In the genomic region with DNA sequence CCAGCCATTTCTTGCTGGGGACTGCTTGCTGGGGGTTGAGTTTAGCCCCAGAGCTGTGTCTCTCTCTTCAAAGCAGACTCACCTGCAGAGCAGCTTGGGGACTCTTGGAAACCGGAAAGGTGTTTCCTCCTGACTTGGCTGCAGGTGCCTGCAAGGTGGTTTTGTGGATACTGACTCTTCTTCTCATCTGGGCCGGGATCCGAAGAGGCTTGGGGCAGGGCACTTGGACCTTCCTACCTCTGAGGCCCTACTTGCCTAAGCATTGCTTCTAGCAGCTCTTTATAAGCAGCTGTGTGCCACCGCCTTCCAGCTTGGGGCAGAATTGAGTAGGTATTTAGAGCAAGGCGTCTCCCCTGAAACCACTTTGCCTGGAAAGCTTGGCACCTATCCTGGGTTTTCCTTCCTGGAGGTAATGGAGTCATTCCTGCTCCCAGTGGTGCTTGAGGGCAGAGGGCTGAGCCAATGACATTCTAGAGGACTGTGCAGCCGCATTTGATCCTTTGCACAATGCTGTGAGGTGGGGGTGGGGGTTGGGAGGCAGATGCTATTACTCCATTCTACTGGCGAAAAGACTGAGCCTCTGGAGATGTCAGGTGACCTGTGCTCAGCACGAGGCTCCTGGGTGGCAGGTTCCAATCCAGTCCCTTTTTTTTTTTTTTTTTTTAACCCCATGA, we compare ENCODE assay signal across 11 cellular contexts. TPM values are rescaled to one million over a fixed set of nuclear protein-coding genes. Genes with fewer than 3 reads are reported as not detected.
DNase-seq lines count a peak whose midpoint lies in the region; ATAC-seq and TF ChIP-seq lines count a peak whose summit lies in the region.
"Had no signal": no experiment of that assay in that cellular context is flagged by ENCODE, and none has a peak within 500 bp of the region (broad histone marks: within the 10 kb centered on the region; RNA-seq: fewer than 3 reads in every experiment).

No MANE protein-coding gene starts in this region.

- H3K9ac ChIP-seq in IMR-90 (ENCODE audit: low read depth, low read length) = no peak overlapping the region
- peak overlapping the region; percentile 59 for H3K9ac ChIP-seq in skeletal muscle satellite cell (ENCODE audit: low read depth, low read length)

- TF ChIP-seq POLR2A in IMR-90 (IDR thresholded peaks at IDR 0.05; ENCODE audit: low read depth, low read length) = no peak

- peak overlapping the region; percentile 48 for H3K4ac ChIP-seq in IMR-90 (ENCODE audit: low read depth, low read length)

- H4K8ac ChIP-seq in IMR-90 (ENCODE audit: low read depth in 2 of 2, low read length in 2 of 2) = peak overlapping the region; percentile 52 to 91; a peak in 1 of 4 replicates

- no peak overlapping the region for H3K18ac ChIP-seq in IMR-90 (ENCODE audit: low read depth, low read length)

- H2BK20ac ChIP-seq in IMR-90 (ENCODE audit: low read depth, low read length) = no peak overlapping the region

- TF ChIP-seq RAD21 in IMR-90 (IDR thresholded peaks at IDR 0.05; ENCODE audit: low read length) = no peak

- no peak overlapping the region; the same call in 2 of the 3 replicates for H2BK15ac ChIP-seq in IMR-90 (ENCODE audit: low read depth, low read length)

- H2AK5ac ChIP-seq in IMR-90 (ENCODE audit: low read depth, low read length) = peak overlapping the region; percentile 10; the same call in 1 of the 2 replicates

- H3K23ac ChIP-seq in IMR-90 (ENCODE audit: low read depth, low read length) = no peak overlapping the region

- H3K9me3 ChIP-seq in IMR-90 (ENCODE audit: control insufficient read depth, insufficient read depth, low read length) (no peaks in the 10 kb centered on the region), skeletal muscle satellite cell (replicated peaks; ENCODE audit: low read length) (no peaks in the 10 kb centered on the region)
- H3K9me3 ChIP-seq: ovary had no signal

- no peak overlapping the region for H3K4me3 ChIP-seq in IMR-90 (ENCODE audit: insufficient read depth, low read depth, low read length)
- no peak overlapping the region for H3K4me3 ChIP-seq in skeletal muscle satellite cell (ENCODE audit: low read length)
- H3K4me3 ChIP-seq: ovary had no signal

- CTCF ChIA-PET in IMR-90 (lab: Yijun Ruan, JAX) = no interaction called here

- no peak overlapping the region for H2AFZ ChIP-seq in IMR-90 (replicated peaks; ENCODE audit: low read length, poor library complexity)

- no peaks in the 10 kb centered on the region for H3K27me3 ChIP-seq in IMR-90 (ENCODE audit: control insufficient read depth, insufficient read depth, low read length)
- no peaks in the 10 kb centered on the region for H3K27me3 ChIP-seq in foreskin keratinocyte
- no peaks in the 10 kb centered on the region for H3K27me3 ChIP-seq in skeletal muscle satellite cell (ENCODE audit: control insufficient read depth, insufficient read depth, low read length)
- H3K27me3 ChIP-seq: ovary had no signal

- 100% methylated on average over 1 of the region's 8 CpGs; no CpG with 5 or more reads in 1 of the 2 experiments for WGBS in IMR-90 (ENCODE audit: extremely low coverage in 2 of 2, insufficient read length in 1 of 2), 2 experiments

- no peak overlapping the region for H2BK5ac ChIP-seq in IMR-90 (ENCODE audit: low read depth, low read length, poor library complexity, severe bottlenecking)

- POLR2A ChIA-PET in IMR-90 (lab: Charles Lee; ENCODE audit: unreplicated experiment) = no interaction called here

- H2AK9ac ChIP-seq in IMR-90 (replicated peaks; ENCODE audit: low read depth, low read length, poor library complexity) = peak overlapping the region; percentile 23

- peaks cover 27% of the 10 kb centered on the region for H3K4me1 ChIP-seq in IMR-90 (ENCODE audit: control insufficient read depth, insufficient read depth, low read length)
- H3K4me1 ChIP-seq in foreskin keratinocyte = peaks cover 15% of the 10 kb centered on the region
- peaks cover 28% of the 10 kb centered on the region for H3K4me1 ChIP-seq in skeletal muscle satellite cell (ENCODE audit: control insufficient read depth, insufficient read depth, low read length)

- H3K14ac ChIP-seq in IMR-90 (replicated peaks; ENCODE audit: low read depth, low read length) = peak overlapping the region; percentile 14

- no peaks in the 10 kb centered on the region for H4K20me1 ChIP-seq in IMR-90 (ENCODE audit: insufficient read depth, low read length)

- H3K4me2 ChIP-seq in IMR-90 (ENCODE audit: low read depth, low read length) (no peak overlapping the region), skeletal muscle satellite cell (ENCODE audit: low read length) (peak overlapping the region; percentile 13)

- intact Hi-C loops in IMR-90 (cut with micrococcal nuclease) = no loop called here

- no peak overlapping the region; the same call in 1 of the 2 replicates for H4K5ac ChIP-seq in IMR-90 (ENCODE audit: low read depth, low read length)

- BruUV-seq in IMR-90 (replicated peaks; lab: Mats Ljungman, UMichigan) = no TSS peak

- peaks cover 23% of the 10 kb centered on the region for H3K9me1 ChIP-seq in IMR-90 (ENCODE audit: insufficient read depth, low read length)

- DNase-seq in IMR-90 = no peak
- DNase-seq in RPMI8226 = peak; percentile 30
- DNase-seq in foreskin keratinocyte = peak; percentile 23 to 73
- no peak for DNase-seq in NCI-H2081 treated with DMSO at 0.1 percent for 48 hours (lab: John Stamatoyannopoulos, UW)
- DNase-seq in GM13976 (ENCODE audit: low spot score) = no peak
- DNase-seq: activated T-cell treated with anti-CD3 and anti-CD28 coated beads for 4 hours, NCI-H2171, ovary had no signal

- peak overlapping the region; percentile 89 for H2BK120ac ChIP-seq in IMR-90 (ENCODE audit: low read depth, low read length)

- H4K91ac ChIP-seq in IMR-90 (ENCODE audit: insufficient read depth, low read depth, low read length) = peak overlapping the region; percentile 80; the same call in 1 of the 2 replicates

- in situ Hi-C loops in IMR-90 (cut with MboI; ENCODE audit: low sequenced_read_pairs) (no loop called here), GM13976 (cut with MboI; ENCODE audit: low sequenced_read_pairs, unreplicated experiment) (no loop called here)

- H3K27ac ChIP-seq in IMR-90 (ENCODE audit: insufficient read depth, low read length) (no peak overlapping the region), foreskin keratinocyte (no peak overlapping the region)
- H3K27ac ChIP-seq: ovary had no signal

- dilution Hi-C loops in IMR-90 (cut with HindIII; ENCODE audit: low sequenced_read_pairs, unreplicated experiment) = no loop called here

- H3K36me3 ChIP-seq in IMR-90 (ENCODE audit: control insufficient read depth, insufficient read depth, low read length) (no peaks in the 10 kb centered on the region), skeletal muscle satellite cell (ENCODE audit: insufficient read depth, low read length) (no peaks in the 10 kb centered on the region)
- H3K36me3 ChIP-seq: ovary had no signal

- no peak overlapping the region for H3K56ac ChIP-seq in IMR-90 (ENCODE audit: extremely low read depth, insufficient read depth, low read length)

- TF ChIP-seq CTCF in IMR-90 (conservative IDR thresholded peaks at IDR 0.05; ENCODE audit: low read depth, low read length) (no peak), foreskin keratinocyte (conservative IDR thresholded peaks at IDR 0.05) (no peak), GM13976 (IDR thresholded peaks at IDR 0.05; ENCODE audit: borderline replicate concordance, control extremely low read depth, extremely low read depth, insufficient read depth, missing control alignments) (no peak)

- ATAC-seq in IMR-90 (ENCODE audit: low read depth) (no peak), foreskin keratinocyte (peak; percentile 34), HG03571 (IDR thresholded peaks at IDR 0.05; ENCODE audit: unreplicated experiment) (no peak), GM21367 (IDR thresholded peaks at IDR 0.05; ENCODE audit: unreplicated experiment) (no peak)

- H3K79me1 ChIP-seq in IMR-90 (ENCODE audit: low read depth in 1 of 2, low read length in 2 of 2) = peaks cover 8 to 14% of the 10 kb centered on the region in 2 experiments; a peak in 2 of 4 replicates

TF ChIP-seq in IMR-90, 13 proteins besides CTCF, POLR2A, EP300 and RAD21 (continues in another document):
- TF ChIP-seq RCOR1 (IDR thresholded peaks at IDR 0.05; ENCODE audit: insufficient replicate concordance, low read length) = no peak

RNA-seq across cellular contexts. Expression of a gene that starts 3.4 kb away (rescaled TPM):
- 43.6 and 46.1 TPM in 2 replicates for total RNA-seq in IMR-90 (2012; rRNA removed)
- polyA plus RNA-seq in IMR-90 (2012; rRNA removed) = 82.8 and 88.5 TPM in 2 replicates
- polyA plus RNA-seq in IMR-90 (2012; cell fraction: cytosol; rRNA removed) = 78.1 and 134 TPM in 2 replicates
- polyA plus RNA-seq in IMR-90 (2012; cell fraction: nucleus; rRNA removed; ENCODE audit: low replicate concordance) = 37.6 and 39.3 TPM in 2 replicates
- total RNA-seq in foreskin keratinocyte = 123 and 140 TPM in 2 replicates
- 195 and 213 TPM in 2 replicates for polyA plus RNA-seq in foreskin keratinocyte
- 55.5 and 62.7 TPM in 2 replicates for total RNA-seq in skeletal muscle satellite cell (2012; rRNA removed)

RNA-seq across cellular contexts. Expression of a gene that starts 8.8 kb away (rescaled TPM):
- total RNA-seq in IMR-90 (2012; rRNA removed) = not detected in 2 replicates
- polyA plus RNA-seq in IMR-90 (2012; rRNA removed) = not detected in 2 replicates
- polyA plus RNA-seq in IMR-90 (2012; cell fraction: cytosol; rRNA removed) = not detected in 2 replicates
- 0.02 TPM in 1 of 2 replicates, not detected in the other for polyA plus RNA-seq in IMR-90 (2012; cell fraction: nucleus; rRNA removed; ENCODE audit: low replicate concordance)
- total RNA-seq in foreskin keratinocyte = not detected in 2 replicates
- polyA plus RNA-seq in foreskin keratinocyte = not detected in 2 replicates
- total RNA-seq in skeletal muscle satellite cell (2012; rRNA removed) = not detected in 2 replicates

RNA-seq across cellular contexts. Expression of a gene that starts 21.7 kb away (rescaled TPM):
- total RNA-seq in IMR-90 (2012; rRNA removed) = 3.8 and 12.2 TPM in 2 replicates
- polyA plus RNA-seq in IMR-90 (2012; rRNA removed) = 34.5 and 42.6 TPM in 2 replicates
- 9.0 and 19.1 TPM in 2 replicates for polyA plus RNA-seq in IMR-90 (2012; cell fraction: cytosol; rRNA removed)
- polyA plus RNA-seq in IMR-90 (2012; cell fraction: nucleus; rRNA removed; ENCODE audit: low replicate concordance) = 1.8 and 10.5 TPM in 2 replicates
- total RNA-seq in foreskin keratinocyte = 57.0 and 58.0 TPM in 2 replicates
- 89.9 and 91.1 TPM in 2 replicates for polyA plus RNA-seq in foreskin keratinocyte
- 14.4 and 17.3 TPM in 2 replicates for total RNA-seq in skeletal muscle satellite cell (2012; rRNA removed)

RNA-seq across cellular contexts. Expression of a gene that starts 29.4 kb away (rescaled TPM):
- total RNA-seq in IMR-90 (2012; rRNA removed) (82.2 and 94.1 TPM in 2 replicates), foreskin keratinocyte (53.7 and 64.4 TPM in 2 replicates)
- polyA plus RNA-seq in IMR-90 (2012; rRNA removed) (85.7 and 88.9 TPM in 2 replicates), foreskin keratinocyte (45.9 and 51.7 TPM in 2 replicates)
- polyA plus RNA-seq in IMR-90 (2012; cell fraction: cytosol; rRNA removed) = 41.7 and 69.9 TPM in 2 replicates
- 137 and 278 TPM in 2 replicates for polyA plus RNA-seq in IMR-90 (2012; cell fraction: nucleus; rRNA removed; ENCODE audit: low replicate concordance)
- total RNA-seq in skeletal muscle satellite cell (2012; rRNA removed) = 45.9 and 46.3 TPM in 2 replicates

RNA-seq across cellular contexts. Expression of a gene that starts 32.1 kb away (rescaled TPM):
- total RNA-seq in IMR-90 (2012; rRNA removed) (41.9 and 80.8 TPM in 2 replicates), foreskin keratinocyte (83.8 and 90.7 TPM in 2 replicates)
- polyA plus RNA-seq in IMR-90 (2012; rRNA removed) (18.0 and 24.8 TPM in 2 replicates), foreskin keratinocyte (39.6 and 49.8 TPM in 2 replicates)
- polyA plus RNA-seq in IMR-90 (2012; cell fraction: cytosol; rRNA removed) = 3.3 and 4.8 TPM in 2 replicates
- 1.4 and 8.0 TPM in 2 replicates for polyA plus RNA-seq in IMR-90 (2012; cell fraction: nucleus; rRNA removed; ENCODE audit: low replicate concordance)
- total RNA-seq in skeletal muscle satellite cell (2012; rRNA removed) = 75.8 and 81.1 TPM in 2 replicates

Comparison
In these comparisons a context has a peak if more than half of its experiments do, and no peak if none do; other contexts are left out.
1. DNase-seq: peak in RPMI8226 (single experiment) and foreskin keratinocyte (2 of 2); none in IMR-90 (single experiment), NCI-H2081 treated with DMSO at 0.1 percent for 48 hours (single experiment) and GM13976 (single experiment).